Comparison of ENCODE assay signal across 18 cellular contexts in genomic region chr20:22381812-22382416, GRCh38.
"Had no signal": no experiment of that assay in that cellular context is flagged by ENCODE, and none has a peak within 500 bp of the region (broad histone marks: within the 10 kb centered on the region; RNA-seq: fewer than 3 reads in every experiment).

No MANE protein-coding gene starts in this region.

- H3K27me3 Mint-ChIP-seq: dendritic cell treated with granulocyte-macrophage colony-stimulating factor and Interleukin-4, amounts not matched to agents 40 ng/mL and 50 ng/mL, for 4 days; progenitor cell of endocrine pancreas had no signal

- H3K4me3 ChIP-seq: adrenal gland, esophagus squamous epithelium, thyroid gland had no signal

- H3K4me1 Mint-ChIP-seq: immature natural killer cell, neural crest cell had no signal

- FAIRE-seq: astrocyte had no signal

- H3K9me3 ChIP-seq: adrenal gland, esophagus squamous epithelium, thyroid gland had no signal

- H3K27me3 ChIP-seq: thyroid gland had no signal

- H3K9me3 Mint-ChIP-seq: activated naive CD4-positive, alpha-beta T cell treated with anti-CD3 and anti-CD28 coated beads, Interleukin-2, amount 50 U/mL, for 72 hours; dendritic cell treated with granulocyte-macrophage colony-stimulating factor and Interleukin-4, amounts not matched to agents 40 ng/mL and 50 ng/mL, for 4 days; neural crest cell; T-helper 1 cell treated with Interleukin-12 subunit alpha and Interleukin-12 subunit beta and Interleukin-4 antibody, amounts not matched to agents 30 μg/mL and 1 μg/mL, for 36 hours had no signal

- H3K4me1 ChIP-seq: adrenal gland, thyroid gland had no signal

- H3K27ac ChIP-seq: adrenal gland, esophagus squamous epithelium, thyroid gland had no signal

- ATAC-seq: activated naive CD4-positive, alpha-beta T cell treated with anti-CD3 and anti-CD28 coated beads, Interleukin-2, amount 50 U/mL, for 72 hours had no signal

- H3K36me3 ChIP-seq: adrenal gland, esophagus squamous epithelium, thyroid gland had no signal

- H3K4me3 Mint-ChIP-seq: dendritic cell treated with granulocyte-macrophage colony-stimulating factor and Interleukin-4, amounts not matched to agents 40 ng/mL and 50 ng/mL, for 4 days; immature natural killer cell; neural crest cell; T-helper 1 cell treated with Interleukin-12 subunit alpha and Interleukin-12 subunit beta and Interleukin-4 antibody, amounts not matched to agents 30 μg/mL and 1 μg/mL, for 36 hours had no signal

- H3K27ac Mint-ChIP-seq: activated naive CD4-positive, alpha-beta T cell treated with anti-CD3 and anti-CD28 coated beads, Interleukin-2, amount 50 U/mL, for 72 hours; dendritic cell treated with granulocyte-macrophage colony-stimulating factor and Interleukin-4, amounts not matched to agents 40 ng/mL and 50 ng/mL, for 4 days; immature natural killer cell; progenitor cell of endocrine pancreas; T-helper 1 cell treated with Interleukin-12 subunit alpha and Interleukin-12 subunit beta and Interleukin-4 antibody, amounts not matched to agents 30 μg/mL and 1 μg/mL, for 36 hours had no signal

- H3K36me3 Mint-ChIP-seq: activated naive CD4-positive, alpha-beta T cell treated with anti-CD3 and anti-CD28 coated beads, Interleukin-2, amount 50 U/mL, for 72 hours; immature natural killer cell had no signal

- DNase-seq: activated CD4-positive, alpha-beta T cell treated with anti-CD3 and anti-CD28 coated beads, Interleukin-2, amount 50 U/mL, for 1 hour; activated CD8-positive, alpha-beta memory T cell treated with anti-CD3 and anti-CD28 coated beads for 24 hours; activated CD8-positive, alpha-beta memory T cell treated with anti-CD3 and anti-CD28 coated beads, Interleukin-2, amount 50 U/mL, for 48 hours; activated gamma-delta T cell treated with Interleukin-2 at 50 U/mL for 16 hours; activated T-cell treated with anti-CD3 and anti-CD28 coated beads, Interleukin-2, amount 50 U/mL, for 48 hours; adrenal gland; effector CD8-positive, alpha-beta T cell; esophagus squamous epithelium; immature natural killer cell; stimulated activated CD4-positive, alpha-beta T cell treated with anti-CD3 and anti-CD28 coated beads, Interleukin-2, amount 100 ng/mL, for 24 hours; stimulated activated naive CD4-positive, alpha-beta T cell treated with Interleukin-2 at 50 U/mL for 16 hours; thyroid gland had no signal
